Comparison of ENCODE assay signal across 2 cellular contexts in genomic region chr10:79777997-79778396, GRCh38. TPM values are rescaled to one million over a fixed set of nuclear protein-coding genes. Genes with fewer than 3 reads are reported as not detected.
"Had no signal": no experiment of that assay in that cellular context is flagged by ENCODE, and none has a peak within 500 bp of the region (broad histone marks: within the 10 kb centered on the region; RNA-seq: fewer than 3 reads in every experiment).

No MANE protein-coding gene starts in this region.

RNA-seq across cellular contexts. Expression of gene NUTM2E, which starts 48.5 kb away (rescaled TPM):
- total RNA-seq: dermis blood vessel endothelial cell, fibroblast of lung had no signal
- polyA plus RNA-seq: fibroblast of lung had no signal
